ENCODE assay signal across 7 cellular contexts in genomic region chr9:129141066-129142041, GRCh38. TPM values are rescaled to one million over a fixed set of nuclear protein-coding genes. Genes with fewer than 3 reads are reported as not detected.
A peak's percentile ranks its signal among the peaks of the same experiment; 100 is the strongest.
DNase-seq lines count a peak whose midpoint lies in the region; ATAC-seq, FAIRE-seq and TF ChIP-seq lines count a peak whose summit lies in the region.

No MANE protein-coding gene starts in this region.

- H3K4me1 ChIP-seq in HUES48 (ENCODE audit: control insufficient read depth, insufficient read depth, low read length) (peaks cover 55% of the 10 kb centered on the region), foreskin keratinocyte (peaks cover 27% of the 10 kb centered on the region), neuronal stem cell (ENCODE audit: control insufficient read depth in 2 of 2, insufficient read depth in 1 of 2, low read depth in 1 of 2, low read length in 2 of 2) (peaks cover 50 to 68% of the 10 kb centered on the region in 2 donors)

- no CpG with 5 or more reads among the region's 13 CpGs for WGBS in neuronal stem cell (ENCODE audit: extremely low coverage in 2 of 2, insufficient read length in 2 of 2, insufficient replicate concordance in 1 of 2), 2 donors

- H3K4me3 ChIP-seq in HUES48 (ENCODE audit: low read depth, low read length) (peak overlapping the region; percentile 51), neuronal stem cell (ENCODE audit: low read length in 2 of 2) (peak overlapping the region; percentile 49 to 62)

- no peak overlapping the region for H3K4ac ChIP-seq in neuronal stem cell (ENCODE audit: low read length)

- TF ChIP-seq POLR2A in GM12891 (IDR thresholded peaks at IDR 0.05; ENCODE audit: low read depth, low read length): no peak

- FAIRE-seq in GM12891 (lab: Jason Lieb, UNC): peak; percentile 65

- H4K8ac ChIP-seq in neuronal stem cell (ENCODE audit: low read depth, low read length): peak overlapping the region; percentile 54

- ATAC-seq in foreskin keratinocyte: no peak

- H3K4me3 Mint-ChIP-seq in activated T-cell treated with anti-CD3 and anti-CD28 coated beads, Interleukin-2, amount 50 U/mL, for 24 hours: peak overlapping the region; percentile 81

- H3K23ac ChIP-seq in neuronal stem cell (ENCODE audit: low read depth, low read length, poor library complexity): peak overlapping the region; percentile 43

- peak overlapping the region; percentile 96 for H3K18ac ChIP-seq in neuronal stem cell (ENCODE audit: low read length)

- peak overlapping the region; percentile 54 for H3K4me2 ChIP-seq in neuronal stem cell (ENCODE audit: insufficient read depth, low read length, poor library complexity, severe bottlenecking)

- H3K36me3 ChIP-seq in HUES48 (ENCODE audit: control insufficient read depth, insufficient read depth, low read length): peaks cover 45% of the 10 kb centered on the region
- H3K36me3 ChIP-seq in neuronal stem cell (replicated peaks in 1 of 2; ENCODE audit: control insufficient read depth in 2 of 2, insufficient read depth in 2 of 2, low read length in 2 of 2): peaks cover 20 to 55% of the 10 kb centered on the region in 2 donors

- H3K79me1 ChIP-seq in neuronal stem cell (ENCODE audit: low read depth, low read length): peaks cover 8% of the 10 kb centered on the region

- H3K9me3 Mint-ChIP-seq in activated T-cell treated with anti-CD3 and anti-CD28 coated beads, Interleukin-2, amount 50 U/mL, for 24 hours: no peaks in the 10 kb centered on the region

- H2BK15ac ChIP-seq in neuronal stem cell (ENCODE audit: low read length): peak overlapping the region; percentile 86

- peaks cover 47% of the 10 kb centered on the region for H3K4me1 Mint-ChIP-seq in activated T-cell treated with anti-CD3 and anti-CD28 coated beads, Interleukin-2, amount 50 U/mL, for 24 hours (ENCODE audit: low read depth)

- H3K9ac ChIP-seq in HUES48 (ENCODE audit: low read depth, low read length) (peak overlapping the region; percentile 47), neuronal stem cell (ENCODE audit: low read depth, low read length, poor library complexity) (peak overlapping the region; percentile 82)

- H3K14ac ChIP-seq in neuronal stem cell (ENCODE audit: low read length): peak overlapping the region; percentile 14

- peak overlapping the region; percentile 99 for H2BK5ac ChIP-seq in neuronal stem cell (ENCODE audit: low read length)

- H3K27ac Mint-ChIP-seq in activated T-cell treated with anti-CD3 and anti-CD28 coated beads, Interleukin-2, amount 50 U/mL, for 24 hours: peak overlapping the region; percentile 97

- no peak for DNase-seq in GM12891 (ENCODE audit: insufficient read length, low spot score)
- DNase-seq in activated T-cell treated with anti-CD3 and anti-CD28 coated beads, Interleukin-2, amount 50 U/mL, for 24 hours: peak; percentile 44
- no peak for DNase-seq in foreskin keratinocyte
- no peak for DNase-seq in neuronal stem cell (ENCODE audit: low spot score)
- DNase-seq in 8988T: no peak
- DNase-seq in NCI-H2081 treated with DMSO at 0.1 percent for 48 hours (lab: John Stamatoyannopoulos, UW): no peak

- H2AK5ac ChIP-seq in neuronal stem cell (ENCODE audit: low read depth, low read length): peak overlapping the region; percentile 100

- H3K27ac ChIP-seq in HUES48 (ENCODE audit: low read depth, low read length) (peak overlapping the region; percentile 100), foreskin keratinocyte (peak overlapping the region; percentile 98), neuronal stem cell (replicated peaks; ENCODE audit: low read length) (peak overlapping the region; percentile 100)

- H3K36me3 Mint-ChIP-seq in activated T-cell treated with anti-CD3 and anti-CD28 coated beads, Interleukin-2, amount 50 U/mL, for 24 hours (ENCODE audit: low read depth): peaks cover 59% of the 10 kb centered on the region

- H3K9me3 ChIP-seq in HUES48 (ENCODE audit: control insufficient read depth, insufficient read depth, low read length): no peaks in the 10 kb centered on the region
- no peaks in the 10 kb centered on the region for H3K9me3 ChIP-seq in neuronal stem cell (replicated peaks in 1 of 2; ENCODE audit: control insufficient read depth in 2 of 2, insufficient read depth in 1 of 2, low read depth in 1 of 2, low read length in 2 of 2)

- no peak for TF ChIP-seq CTCF in foreskin keratinocyte (conservative IDR thresholded peaks at IDR 0.05)

- peak overlapping the region; percentile 77 for H2BK120ac ChIP-seq in neuronal stem cell (ENCODE audit: low read depth, low read length)

- H2BK12ac ChIP-seq in neuronal stem cell (ENCODE audit: low read length): peak overlapping the region; percentile 98

- peak overlapping the region; percentile 45 for H2AFZ ChIP-seq in neuronal stem cell (ENCODE audit: low read length)

- no peaks in the 10 kb centered on the region for H3K27me3 Mint-ChIP-seq in activated T-cell treated with anti-CD3 and anti-CD28 coated beads, Interleukin-2, amount 50 U/mL, for 24 hours

- peak overlapping the region; percentile 90 for H4K91ac ChIP-seq in neuronal stem cell (ENCODE audit: low read depth, low read length, poor library complexity)

- no peaks in the 10 kb centered on the region for H3K27me3 ChIP-seq in HUES48 (ENCODE audit: control insufficient read depth, insufficient read depth, low read length)
- no peaks in the 10 kb centered on the region for H3K27me3 ChIP-seq in foreskin keratinocyte
- H3K27me3 ChIP-seq in neuronal stem cell (ENCODE audit: control insufficient read depth in 3 of 3, insufficient read depth in 3 of 3, low read depth in 1 of 3, low read length in 3 of 3): no peaks in the 10 kb centered on the region

TF ChIP-seq in GM12891, 5 proteins besides CTCF, POLR2A, EP300 and RAD21:
- no peak for TF ChIP-seq TAF1 (IDR thresholded peaks at IDR 0.05; ENCODE audit: low read depth, low read length)
- peak; percentile 52 for TF ChIP-seq PAX5 (IDR thresholded peaks at IDR 0.05; ENCODE audit: insufficient read depth, low read length, severe bottlenecking)

RNA-seq across cellular contexts. Expression of gene PTPA, which starts 30.1 kb away (rescaled TPM):
- polyA plus RNA-seq in GM12891 (2012; ENCODE audit: low read depth, missing spikeins): 42.1 TPM
- total RNA-seq in foreskin keratinocyte: 106 and 109 TPM in 2 replicates
- polyA plus RNA-seq in foreskin keratinocyte: 119 and 126 TPM in 2 replicates
- 74.5 TPM for polyA plus RNA-seq in neuronal stem cell (2013, experiment 1 of 2)
- polyA plus RNA-seq in neuronal stem cell (2013, experiment 2 of 2): 76.7 TPM

RNA-seq across cellular contexts. Expression of gene CRAT, which starts 30.8 kb away (rescaled TPM):
- 1.9 TPM for polyA plus RNA-seq in GM12891 (2012; ENCODE audit: low read depth, missing spikeins)
- total RNA-seq in foreskin keratinocyte: 9.0 and 9.6 TPM in 2 replicates
- 10.1 and 10.9 TPM in 2 replicates for polyA plus RNA-seq in foreskin keratinocyte
- 12.9 TPM for polyA plus RNA-seq in neuronal stem cell (2013, experiment 1 of 2)
- polyA plus RNA-seq in neuronal stem cell (2013, experiment 2 of 2): 12.1 TPM

RNA-seq across cellular contexts. Expression of gene IER5L, which starts 36.7 kb away (rescaled TPM):
- 0.19 TPM for polyA plus RNA-seq in GM12891 (2012; ENCODE audit: low read depth, missing spikeins)
- 10.7 and 11.6 TPM in 2 replicates for total RNA-seq in foreskin keratinocyte
- 12.8 and 13.8 TPM in 2 replicates for polyA plus RNA-seq in foreskin keratinocyte
- 15.9 TPM for polyA plus RNA-seq in neuronal stem cell (2013, experiment 1 of 2)
- 15.2 TPM for polyA plus RNA-seq in neuronal stem cell (2013, experiment 2 of 2)
